20 cellular contexts compared by ENCODE assay signal in the genomic region with DNA sequence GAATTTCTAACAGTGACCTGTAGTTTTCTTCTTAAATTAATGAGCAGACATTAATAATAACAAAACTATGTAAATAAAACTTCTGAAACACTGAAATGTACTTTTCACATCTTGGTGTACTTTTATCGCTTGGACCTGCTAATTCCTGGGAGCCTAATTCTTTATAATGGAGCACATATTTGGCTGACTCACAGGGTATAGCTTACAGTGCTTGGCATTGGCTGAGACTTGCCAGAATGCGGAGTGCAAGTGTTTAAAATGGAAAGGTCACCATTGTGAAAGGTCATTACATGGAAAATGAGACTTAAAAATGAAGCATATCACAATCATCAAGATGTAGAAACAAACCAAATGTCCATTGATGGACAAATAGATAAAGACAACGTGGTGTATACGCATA.
A peak's percentile ranks its signal among the peaks of the same experiment; 100 is the strongest.
DNase-seq lines count a peak whose midpoint lies in the region; ATAC-seq, FAIRE-seq and TF ChIP-seq lines count a peak whose summit lies in the region.
"Had no signal": no experiment of that assay in that cellular context is flagged by ENCODE, and none has a peak within 500 bp of the region (broad histone marks: within the 10 kb centered on the region; RNA-seq: fewer than 3 reads in every experiment).

No MANE protein-coding gene starts in this region.

- no peak overlapping the region for H2AFZ ChIP-seq in astrocyte (ENCODE audit: low read depth, low read length)

- no peak overlapping the region for H3K27ac Mint-ChIP-seq in astrocyte (ENCODE audit: unreplicated experiment)
- H3K27ac Mint-ChIP-seq: CD8-positive, alpha-beta memory T cell had no signal

- no peaks in the 10 kb centered on the region for H3K27me3 Mint-ChIP-seq in astrocyte (ENCODE audit: low read depth, unreplicated experiment)

- DNase-seq in AG10803 (ENCODE audit: low read depth) (peak; percentile 29), astrocyte (ENCODE audit: low read depth) (no peak), fibroblast of villous mesenchyme (ENCODE audit: low read depth) (peak; percentile 20), sigmoid colon (no peak), tibial nerve (ENCODE audit: low spot score in 2 of 2) (no peak), DMS53 (lab: John Stamatoyannopoulos, UW) (no peak)
- DNase-seq: C1 segment of cervical spinal cord; CD8-positive, alpha-beta memory T cell; GOT3; KBM-7; NCI-H1105 treated with DMSO at 0.1 percent for 48 hours; NCI-H1694; NCI-H2081 treated with DMSO at 0.1 percent for 48 hours; NCI-H446 treated with DMSO at 0.1 percent for 48 hours; SHP77 treated with DMSO at 0.1 percent for 48 hours had no signal

- FAIRE-seq in astrocyte (lab: Jason Lieb, UNC), result peak; percentile 63
- FAIRE-seq: GM12892, GM18507, HepG2, RCC 7860 had no signal

- H3K4me3 ChIP-seq in AG10803 (ENCODE audit: low read length) (no peak overlapping the region), astrocyte (ENCODE audit: insufficient read depth, low read depth, low read length) (no peak overlapping the region), fibroblast of villous mesenchyme (ENCODE audit: low read depth, low read length) (no peak overlapping the region), sigmoid colon (no peak overlapping the region), tibial nerve (no peak overlapping the region)

- H3K9ac ChIP-seq in astrocyte (ENCODE audit: low read length), result no peak overlapping the region

- no peaks in the 10 kb centered on the region for H4K20me1 ChIP-seq in astrocyte (ENCODE audit: insufficient read depth, low read length)

- 67 to 74% methylated on average over 4 of the region's 4 CpGs for WGBS in sigmoid colon, 2 donors
- WGBS in tibial nerve, 2 donors, result 40 to 49% methylated on average over 4 of the region's 4 CpGs

- H3K79me2 ChIP-seq in astrocyte (ENCODE audit: insufficient read depth, low read length), result no peaks in the 10 kb centered on the region

- peaks cover 7% of the 10 kb centered on the region for H3K4me1 Mint-ChIP-seq in astrocyte (ENCODE audit: low read depth, unreplicated experiment)
- H3K4me1 Mint-ChIP-seq: CD8-positive, alpha-beta memory T cell had no signal

- H3K27me3 ChIP-seq in astrocyte (ENCODE audit: insufficient read depth, low read length), result no peaks in the 10 kb centered on the region
- no peaks in the 10 kb centered on the region for H3K27me3 ChIP-seq in sigmoid colon
- no peaks in the 10 kb centered on the region for H3K27me3 ChIP-seq in tibial nerve

- H3K36me3 Mint-ChIP-seq in astrocyte (ENCODE audit: low read depth, unreplicated experiment), result peaks cover 36% of the 10 kb centered on the region
- H3K36me3 Mint-ChIP-seq: CD8-positive, alpha-beta memory T cell had no signal

- H3K9me3 Mint-ChIP-seq in astrocyte (ENCODE audit: unreplicated experiment), result no peaks in the 10 kb centered on the region

- no peaks in the 10 kb centered on the region for H3K4me1 ChIP-seq in astrocyte (ENCODE audit: insufficient read depth, low read length)
- H3K4me1 ChIP-seq in sigmoid colon, result peaks cover 0 to 36% (median 24%) of the 10 kb centered on the region in 4 donors
- H3K4me1 ChIP-seq in tibial nerve, result peaks cover 0 to 16% (median 0%) of the 10 kb centered on the region in 4 donors

- no peak overlapping the region for H3K4me2 ChIP-seq in astrocyte (ENCODE audit: low read length)

- H3K27ac ChIP-seq in astrocyte (ENCODE audit: low read depth, low read length) (no peak overlapping the region), sigmoid colon (peak overlapping the region; percentile 48 to 76 (median 62)), tibial nerve (no peak overlapping the region)

- intact Hi-C loops in sigmoid colon (cut with DNase I), result no loop called here

- no peaks in the 10 kb centered on the region for H3K36me3 ChIP-seq in astrocyte (ENCODE audit: insufficient read depth, low read length)
- peaks cover 0 to 8% (median 1%) of the 10 kb centered on the region in 4 donors for H3K36me3 ChIP-seq in sigmoid colon
- H3K36me3 ChIP-seq in tibial nerve, result peaks cover 0 to 14% (median 0%) of the 10 kb centered on the region in 3 donors

- ATAC-seq in HG03460 (IDR thresholded peaks at IDR 0.05; ENCODE audit: unreplicated experiment), result no peak
- ATAC-seq: HepG2 had no signal

- no peak overlapping the region for H3K4me3 Mint-ChIP-seq in astrocyte (ENCODE audit: unreplicated experiment)
- H3K4me3 Mint-ChIP-seq: CD8-positive, alpha-beta memory T cell had no signal

- TF ChIP-seq EP300 in sigmoid colon (IDR thresholded peaks at IDR 0.05) (no peak), tibial nerve (IDR thresholded peaks at IDR 0.05) (no peak)

- TF ChIP-seq CTCF in AG10803 (conservative IDR thresholded peaks at IDR 0.05; ENCODE audit: low read length), result no peak
- TF ChIP-seq CTCF in astrocyte (IDR thresholded peaks at IDR 0.05; ENCODE audit: insufficient read depth, low read depth, low read length), result no peak
- no peak for TF ChIP-seq CTCF in fibroblast of villous mesenchyme (IDR thresholded peaks at IDR 0.05; ENCODE audit: insufficient read depth, low read depth, low read length)
- TF ChIP-seq CTCF in sigmoid colon (IDR thresholded peaks at IDR 0.05), result no peak
- TF ChIP-seq CTCF in tibial nerve (IDR thresholded peaks at IDR 0.05), result no peak

- TF ChIP-seq POLR2A in sigmoid colon (IDR thresholded peaks at IDR 0.05), result no peak
- no peak for TF ChIP-seq POLR2A in tibial nerve (IDR thresholded peaks at IDR 0.05)

- H3K9me3 ChIP-seq in astrocyte (ENCODE audit: insufficient read depth, low read depth, low read length) (no peaks in the 10 kb centered on the region), sigmoid colon (no peaks in the 10 kb centered on the region), tibial nerve (peaks cover 0 to 9% (median 0%) of the 10 kb centered on the region in 4 donors)

Comparison
In these comparisons a context has a peak if more than half of its experiments do, and no peak if none do; other contexts are left out.
1. DNase-seq: peak in AG10803 (single experiment) and fibroblast of villous mesenchyme (single experiment); none in astrocyte (single experiment), sigmoid colon (single experiment), tibial nerve (0 of 2) and DMS53 (single experiment).
2. H3K27ac ChIP-seq: peak in sigmoid colon (4 of 4); none in astrocyte (single experiment) and tibial nerve (0 of 4).